1 cellular context compared by ENCODE assay signal in genomic region chr11:10366568-10367331, GRCh38.
A peak's percentile ranks its signal among the peaks of the same experiment; 100 is the strongest.
TF ChIP-seq lines count a peak whose summit lies in the region.

No MANE protein-coding gene starts in this region.

TF ChIP-seq in K562, 482 proteins besides CTCF, POLR2A, EP300 and RAD21 (continued from another document and continues in another):
- TF ChIP-seq, protein P1, sequence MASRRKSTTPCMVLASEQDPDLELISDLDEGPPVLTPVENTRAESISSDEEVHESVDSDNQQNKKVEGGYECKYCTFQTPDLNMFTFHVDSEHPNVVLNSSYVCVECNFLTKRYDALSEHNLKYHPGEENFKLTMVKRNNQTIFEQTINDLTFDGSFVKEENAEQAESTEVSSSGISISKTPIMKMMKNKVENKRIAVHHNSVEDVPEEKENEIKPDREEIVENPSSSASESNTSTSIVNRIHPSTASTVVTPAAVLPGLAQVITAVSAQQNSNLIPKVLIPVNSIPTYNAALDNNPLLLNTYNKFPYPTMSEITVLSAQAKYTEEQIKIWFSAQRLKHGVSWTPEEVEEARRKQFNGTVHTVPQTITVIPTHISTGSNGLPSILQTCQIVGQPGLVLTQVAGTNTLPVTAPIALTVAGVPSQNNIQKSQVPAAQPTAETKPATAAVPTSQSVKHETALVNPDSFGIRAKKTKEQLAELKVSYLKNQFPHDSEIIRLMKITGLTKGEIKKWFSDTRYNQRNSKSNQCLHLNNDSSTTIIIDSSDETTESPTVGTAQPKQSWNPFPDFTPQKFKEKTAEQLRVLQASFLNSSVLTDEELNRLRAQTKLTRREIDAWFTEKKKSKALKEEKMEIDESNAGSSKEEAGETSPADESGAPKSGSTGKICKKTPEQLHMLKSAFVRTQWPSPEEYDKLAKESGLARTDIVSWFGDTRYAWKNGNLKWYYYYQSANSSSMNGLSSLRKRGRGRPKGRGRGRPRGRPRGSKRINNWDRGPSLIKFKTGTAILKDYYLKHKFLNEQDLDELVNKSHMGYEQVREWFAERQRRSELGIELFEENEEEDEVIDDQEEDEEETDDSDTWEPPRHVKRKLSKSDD (conservative IDR thresholded peaks at IDR 0.05; ENCODE audit: low read length) = 0 out of 2 replicates have a peak, but pooled peaks have one; percentile 24
- TF ChIP-seq, protein P2, sequence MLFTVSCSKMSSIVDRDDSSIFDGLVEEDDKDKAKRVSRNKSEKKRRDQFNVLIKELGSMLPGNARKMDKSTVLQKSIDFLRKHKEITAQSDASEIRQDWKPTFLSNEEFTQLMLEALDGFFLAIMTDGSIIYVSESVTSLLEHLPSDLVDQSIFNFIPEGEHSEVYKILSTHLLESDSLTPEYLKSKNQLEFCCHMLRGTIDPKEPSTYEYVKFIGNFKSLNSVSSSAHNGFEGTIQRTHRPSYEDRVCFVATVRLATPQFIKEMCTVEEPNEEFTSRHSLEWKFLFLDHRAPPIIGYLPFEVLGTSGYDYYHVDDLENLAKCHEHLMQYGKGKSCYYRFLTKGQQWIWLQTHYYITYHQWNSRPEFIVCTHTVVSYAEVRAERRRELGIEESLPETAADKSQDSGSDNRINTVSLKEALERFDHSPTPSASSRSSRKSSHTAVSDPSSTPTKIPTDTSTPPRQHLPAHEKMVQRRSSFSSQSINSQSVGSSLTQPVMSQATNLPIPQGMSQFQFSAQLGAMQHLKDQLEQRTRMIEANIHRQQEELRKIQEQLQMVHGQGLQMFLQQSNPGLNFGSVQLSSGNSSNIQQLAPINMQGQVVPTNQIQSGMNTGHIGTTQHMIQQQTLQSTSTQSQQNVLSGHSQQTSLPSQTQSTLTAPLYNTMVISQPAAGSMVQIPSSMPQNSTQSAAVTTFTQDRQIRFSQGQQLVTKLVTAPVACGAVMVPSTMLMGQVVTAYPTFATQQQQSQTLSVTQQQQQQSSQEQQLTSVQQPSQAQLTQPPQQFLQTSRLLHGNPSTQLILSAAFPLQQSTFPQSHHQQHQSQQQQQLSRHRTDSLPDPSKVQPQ (CRISPR knock-in tag; IDR thresholded peaks at IDR 0.05; ENCODE audit: borderline replicate concordance) = no peak
- no peak for TF ChIP-seq ATF1 (CRISPR knock-in tag; IDR thresholded peaks at IDR 0.05)
- peak; percentile 31; the same call in 1 of the 2 replicates for TF ChIP-seq ATF1 (tag; IDR thresholded peaks at IDR 0.05)
- no peak for TF ChIP-seq IRF9 (tag; IDR thresholded peaks at IDR 0.05)
- TF ChIP-seq RCOR1 (IDR thresholded peaks at IDR 0.05; ENCODE audit: borderline replicate concordance in 1 of 2, low read depth in 2 of 2, low read length in 2 of 2) = peak in 1 of 2 experiments; percentile 64; a peak in 2 of 4 replicates
- no peak for TF ChIP-seq FOSL1 (tag; conservative IDR thresholded peaks at IDR 0.05)
- no peak for TF ChIP-seq KHSRP (IDR thresholded peaks at IDR 0.05)
- TF ChIP-seq ERF (CRISPR knock-in tag; IDR thresholded peaks at IDR 0.05) = 0 out of 2 replicates have a peak, but pooled peaks have one; percentile 41
- TF ChIP-seq TEAD1 (CRISPR knock-in tag; IDR thresholded peaks at IDR 0.05) = no peak
- TF ChIP-seq, protein P3, sequence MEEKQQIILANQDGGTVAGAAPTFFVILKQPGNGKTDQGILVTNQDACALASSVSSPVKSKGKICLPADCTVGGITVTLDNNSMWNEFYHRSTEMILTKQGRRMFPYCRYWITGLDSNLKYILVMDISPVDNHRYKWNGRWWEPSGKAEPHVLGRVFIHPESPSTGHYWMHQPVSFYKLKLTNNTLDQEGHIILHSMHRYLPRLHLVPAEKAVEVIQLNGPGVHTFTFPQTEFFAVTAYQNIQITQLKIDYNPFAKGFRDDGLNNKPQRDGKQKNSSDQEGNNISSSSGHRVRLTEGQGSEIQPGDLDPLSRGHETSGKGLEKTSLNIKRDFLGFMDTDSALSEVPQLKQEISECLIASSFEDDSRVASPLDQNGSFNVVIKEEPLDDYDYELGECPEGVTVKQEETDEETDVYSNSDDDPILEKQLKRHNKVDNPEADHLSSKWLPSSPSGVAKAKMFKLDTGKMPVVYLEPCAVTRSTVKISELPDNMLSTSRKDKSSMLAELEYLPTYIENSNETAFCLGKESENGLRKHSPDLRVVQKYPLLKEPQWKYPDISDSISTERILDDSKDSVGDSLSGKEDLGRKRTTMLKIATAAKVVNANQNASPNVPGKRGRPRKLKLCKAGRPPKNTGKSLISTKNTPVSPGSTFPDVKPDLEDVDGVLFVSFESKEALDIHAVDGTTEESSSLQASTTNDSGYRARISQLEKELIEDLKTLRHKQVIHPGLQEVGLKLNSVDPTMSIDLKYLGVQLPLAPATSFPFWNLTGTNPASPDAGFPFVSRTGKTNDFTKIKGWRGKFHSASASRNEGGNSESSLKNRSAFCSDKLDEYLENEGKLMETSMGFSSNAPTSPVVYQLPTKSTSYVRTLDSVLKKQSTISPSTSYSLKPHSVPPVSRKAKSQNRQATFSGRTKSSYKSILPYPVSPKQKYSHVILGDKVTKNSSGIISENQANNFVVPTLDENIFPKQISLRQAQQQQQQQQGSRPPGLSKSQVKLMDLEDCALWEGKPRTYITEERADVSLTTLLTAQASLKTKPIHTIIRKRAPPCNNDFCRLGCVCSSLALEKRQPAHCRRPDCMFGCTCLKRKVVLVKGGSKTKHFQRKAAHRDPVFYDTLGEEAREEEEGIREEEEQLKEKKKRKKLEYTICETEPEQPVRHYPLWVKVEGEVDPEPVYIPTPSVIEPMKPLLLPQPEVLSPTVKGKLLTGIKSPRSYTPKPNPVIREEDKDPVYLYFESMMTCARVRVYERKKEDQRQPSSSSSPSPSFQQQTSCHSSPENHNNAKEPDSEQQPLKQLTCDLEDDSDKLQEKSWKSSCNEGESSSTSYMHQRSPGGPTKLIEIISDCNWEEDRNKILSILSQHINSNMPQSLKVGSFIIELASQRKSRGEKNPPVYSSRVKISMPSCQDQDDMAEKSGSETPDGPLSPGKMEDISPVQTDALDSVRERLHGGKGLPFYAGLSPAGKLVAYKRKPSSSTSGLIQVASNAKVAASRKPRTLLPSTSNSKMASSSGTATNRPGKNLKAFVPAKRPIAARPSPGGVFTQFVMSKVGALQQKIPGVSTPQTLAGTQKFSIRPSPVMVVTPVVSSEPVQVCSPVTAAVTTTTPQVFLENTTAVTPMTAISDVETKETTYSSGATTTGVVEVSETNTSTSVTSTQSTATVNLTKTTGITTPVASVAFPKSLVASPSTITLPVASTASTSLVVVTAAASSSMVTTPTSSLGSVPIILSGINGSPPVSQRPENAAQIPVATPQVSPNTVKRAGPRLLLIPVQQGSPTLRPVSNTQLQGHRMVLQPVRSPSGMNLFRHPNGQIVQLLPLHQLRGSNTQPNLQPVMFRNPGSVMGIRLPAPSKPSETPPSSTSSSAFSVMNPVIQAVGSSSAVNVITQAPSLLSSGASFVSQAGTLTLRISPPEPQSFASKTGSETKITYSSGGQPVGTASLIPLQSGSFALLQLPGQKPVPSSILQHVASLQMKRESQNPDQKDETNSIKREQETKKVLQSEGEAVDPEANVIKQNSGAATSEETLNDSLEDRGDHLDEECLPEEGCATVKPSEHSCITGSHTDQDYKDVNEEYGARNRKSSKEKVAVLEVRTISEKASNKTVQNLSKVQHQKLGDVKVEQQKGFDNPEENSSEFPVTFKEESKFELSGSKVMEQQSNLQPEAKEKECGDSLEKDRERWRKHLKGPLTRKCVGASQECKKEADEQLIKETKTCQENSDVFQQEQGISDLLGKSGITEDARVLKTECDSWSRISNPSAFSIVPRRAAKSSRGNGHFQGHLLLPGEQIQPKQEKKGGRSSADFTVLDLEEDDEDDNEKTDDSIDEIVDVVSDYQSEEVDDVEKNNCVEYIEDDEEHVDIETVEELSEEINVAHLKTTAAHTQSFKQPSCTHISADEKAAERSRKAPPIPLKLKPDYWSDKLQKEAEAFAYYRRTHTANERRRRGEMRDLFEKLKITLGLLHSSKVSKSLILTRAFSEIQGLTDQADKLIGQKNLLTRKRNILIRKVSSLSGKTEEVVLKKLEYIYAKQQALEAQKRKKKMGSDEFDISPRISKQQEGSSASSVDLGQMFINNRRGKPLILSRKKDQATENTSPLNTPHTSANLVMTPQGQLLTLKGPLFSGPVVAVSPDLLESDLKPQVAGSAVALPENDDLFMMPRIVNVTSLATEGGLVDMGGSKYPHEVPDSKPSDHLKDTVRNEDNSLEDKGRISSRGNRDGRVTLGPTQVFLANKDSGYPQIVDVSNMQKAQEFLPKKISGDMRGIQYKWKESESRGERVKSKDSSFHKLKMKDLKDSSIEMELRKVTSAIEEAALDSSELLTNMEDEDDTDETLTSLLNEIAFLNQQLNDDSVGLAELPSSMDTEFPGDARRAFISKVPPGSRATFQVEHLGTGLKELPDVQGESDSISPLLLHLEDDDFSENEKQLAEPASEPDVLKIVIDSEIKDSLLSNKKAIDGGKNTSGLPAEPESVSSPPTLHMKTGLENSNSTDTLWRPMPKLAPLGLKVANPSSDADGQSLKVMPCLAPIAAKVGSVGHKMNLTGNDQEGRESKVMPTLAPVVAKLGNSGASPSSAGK (IDR thresholded peaks at IDR 0.05) = peak; percentile 69
- TF ChIP-seq NR2C2 (CRISPR knock-in tag; IDR thresholded peaks at IDR 0.05) = no peak
- TF ChIP-seq NR2C2 (tag; IDR thresholded peaks at IDR 0.05) = peak; percentile 61
- TF ChIP-seq KLF1 (tag; IDR thresholded peaks at IDR 0.05) = no peak
- TF ChIP-seq EP400 (IDR thresholded peaks at IDR 0.05) = peak; percentile 62; the same call in 1 of the 2 replicates
- TF ChIP-seq HBP1 (CRISPR knock-in tag; IDR thresholded peaks at IDR 0.05) = no peak
- TF ChIP-seq CHAMP1 (IDR thresholded peaks at IDR 0.05) = peak; percentile 60; the same call in 1 of the 2 replicates
- TF ChIP-seq GTF2E2 (tag; IDR thresholded peaks at IDR 0.05) = no peak
- TF ChIP-seq FOXK2 (conservative IDR thresholded peaks at IDR 0.05 in 1 of 2, IDR thresholded peaks at IDR 0.05 in 1 of 2; ENCODE audit: low read depth in 2 of 2) = 0 out of 4 replicates have a peak, but pooled peaks of 1 of the 2 experiments have one; percentile 33
- TF ChIP-seq PRMT5 (CRISPR knock-in tag; IDR thresholded peaks at IDR 0.05) = no peak
- peak; percentile 41; the same call in 1 of the 2 replicates for TF ChIP-seq CTBP1 (IDR thresholded peaks at IDR 0.05; ENCODE audit: borderline replicate concordance)
- no peak for TF ChIP-seq TBL1XR1 (IDR thresholded peaks at IDR 0.05; ENCODE audit: low read length in 2 of 2)
- TF ChIP-seq MYC (IDR thresholded peaks at IDR 0.05; ENCODE audit: low read depth, low read length) = peak; percentile 84
- TF ChIP-seq MYC (CRISPR knock-in tag; IDR thresholded peaks at IDR 0.05; ENCODE audit: borderline replicate concordance, low read depth) = no peak
- peak; percentile 28; the same call in 1 of the 2 replicates for TF ChIP-seq SMARCE1 (IDR thresholded peaks at IDR 0.05)
- TF ChIP-seq, protein P4, sequence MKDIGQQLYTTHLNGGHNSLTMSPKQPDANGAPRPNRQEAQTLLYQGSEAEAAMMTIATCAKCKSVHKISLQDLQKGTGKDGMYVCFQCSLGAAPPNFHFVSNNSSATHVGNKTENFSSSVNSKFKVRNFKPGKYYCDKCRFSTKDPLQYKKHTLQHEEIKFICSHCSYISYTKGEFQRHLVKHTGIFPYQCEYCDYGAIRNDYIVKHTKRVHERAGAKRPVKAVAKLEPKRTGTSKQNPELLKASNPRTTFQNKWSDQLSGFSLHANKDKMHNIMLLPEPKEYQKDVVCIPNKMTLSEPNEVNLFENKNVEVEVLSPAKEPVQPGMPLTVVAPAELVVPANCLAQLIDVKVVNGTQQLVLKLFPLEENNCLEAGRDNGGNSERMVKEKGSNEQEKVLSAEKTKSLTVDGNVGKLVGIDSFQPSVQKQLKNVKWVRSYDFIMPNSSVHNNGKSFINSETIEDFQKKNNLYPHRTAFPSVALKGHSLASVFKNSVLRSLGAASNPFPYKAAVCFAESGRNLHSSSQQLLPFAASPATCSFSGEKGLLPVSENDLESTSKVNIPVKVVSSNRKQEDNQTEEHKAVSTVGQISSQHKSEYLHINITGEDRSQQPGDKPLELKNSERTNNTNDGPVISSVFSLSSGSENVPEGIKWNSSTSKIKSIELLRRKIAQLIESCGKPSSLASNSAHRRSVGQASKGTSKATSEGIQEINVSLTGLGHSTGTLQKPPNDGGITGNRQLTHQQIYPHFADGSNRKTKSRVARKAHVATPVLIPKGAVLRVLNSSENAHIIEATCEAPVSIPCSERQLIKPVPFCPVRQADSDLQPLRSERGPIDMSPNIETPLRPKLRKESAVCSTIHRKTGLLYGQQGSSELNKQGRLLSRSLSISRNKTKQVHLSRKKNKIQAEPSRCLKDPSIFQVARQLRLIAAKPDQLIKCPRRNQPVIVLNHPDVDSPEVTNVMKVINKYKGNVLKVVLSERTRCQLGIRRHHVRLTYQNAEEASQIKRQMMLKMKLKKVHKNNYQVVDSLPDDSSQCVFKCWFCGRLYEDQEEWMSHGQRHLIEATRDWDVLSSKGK (CRISPR knock-in tag; IDR thresholded peaks at IDR 0.05) = no peak
- no peak for TF ChIP-seq HDAC2 (IDR thresholded peaks at IDR 0.05)
